ENCODE assay signal across 10 cellular contexts in the genomic region with DNA sequence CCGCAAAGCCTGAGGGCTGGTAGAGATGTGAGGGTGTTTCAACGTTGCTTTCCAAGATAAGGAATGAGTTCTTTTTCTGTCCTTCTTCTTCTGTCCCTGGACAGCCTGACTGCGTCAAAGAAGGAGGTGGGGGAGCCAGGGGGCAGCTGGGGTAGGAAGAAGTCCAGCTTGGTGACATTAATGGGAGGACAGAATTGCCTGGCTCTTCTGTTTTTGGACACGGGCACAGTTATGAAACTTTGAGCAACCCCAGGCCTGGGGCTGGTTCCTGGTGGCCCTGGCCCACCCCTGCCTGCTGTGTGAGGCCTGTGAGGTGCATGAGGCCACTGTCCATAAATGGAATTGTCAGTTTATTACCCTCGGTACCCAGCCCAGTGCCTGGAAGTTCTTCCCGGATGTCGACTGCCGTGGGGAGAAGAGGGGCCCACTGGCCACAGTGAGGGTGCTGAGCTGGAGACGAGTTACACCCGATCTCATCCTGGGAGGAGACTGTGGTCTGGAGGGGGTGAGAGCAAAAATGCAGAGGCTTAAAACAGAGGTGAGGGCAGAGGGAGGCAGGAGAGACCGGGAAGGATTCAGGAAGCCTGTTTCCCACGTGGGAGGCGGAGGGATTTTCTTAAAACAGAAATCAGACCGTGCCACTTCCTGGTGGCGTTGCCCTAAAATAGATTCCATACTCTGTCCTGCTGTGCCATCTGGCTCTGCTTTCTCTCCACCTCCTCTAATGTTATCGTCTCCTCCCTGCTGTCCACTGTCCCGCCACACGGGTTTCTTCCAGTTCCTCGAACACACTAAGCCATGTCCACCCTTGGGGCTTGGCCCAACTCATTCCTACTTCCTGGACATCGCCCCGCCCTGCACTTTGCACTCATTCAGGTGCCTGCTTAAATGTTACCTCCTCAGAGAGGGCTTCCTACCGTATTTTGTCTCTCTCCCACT. TPM values are rescaled to one million over a fixed set of nuclear protein-coding genes. Genes with fewer than 3 reads are reported as not detected.
DNase-seq lines count a peak whose midpoint lies in the region; ATAC-seq and TF ChIP-seq lines count a peak whose summit lies in the region.
"Had no signal": no experiment of that assay in that cellular context is flagged by ENCODE, and none has a peak within 500 bp of the region (broad histone marks: within the 10 kb centered on the region; RNA-seq: fewer than 3 reads in every experiment).

No MANE protein-coding gene starts in this region.

- no peak overlapping the region for H4K5ac ChIP-seq in mesendoderm (ENCODE audit: low read length)

- H3K18ac ChIP-seq in mesendoderm (ENCODE audit: low read length), result no peak overlapping the region

- H3K56ac ChIP-seq in mesendoderm (ENCODE audit: low read length), result no peak overlapping the region

- no peaks in the 10 kb centered on the region for H3K9me3 Mint-ChIP-seq in brain
- no peaks in the 10 kb centered on the region for H3K9me3 Mint-ChIP-seq in activated T-cell treated with anti-CD3 and anti-CD28 coated beads, Interleukin-2, amount 50 U/mL, for 4 hours

- no peak for TF ChIP-seq RAD21 in SK-N-SH (IDR thresholded peaks at IDR 0.05; ENCODE audit: low read length)

- H3K23ac ChIP-seq in mesendoderm (ENCODE audit: low read length), result no peak overlapping the region

- no peaks in the 10 kb centered on the region for H3K36me3 Mint-ChIP-seq in brain
- H3K36me3 Mint-ChIP-seq in activated T-cell treated with anti-CD3 and anti-CD28 coated beads, Interleukin-2, amount 50 U/mL, for 4 hours (ENCODE audit: insufficient read depth), result no peaks in the 10 kb centered on the region

- H3K4me1 ChIP-seq in SK-N-SH (ENCODE audit: control insufficient read depth in 1 of 2, insufficient read depth in 2 of 2, low read depth in 1 of 2, low read length in 1 of 2) (peaks cover 24 to 46% of the 10 kb centered on the region in 2 experiments; a peak in 3 of 4 replicates), mucosa of rectum (ENCODE audit: control insufficient read depth in 2 of 2, insufficient read depth in 2 of 2, low read length in 2 of 2) (peaks cover 29 to 30% of the 10 kb centered on the region in 2 donors), mesendoderm (ENCODE audit: control insufficient read depth, low read depth, low read length) (no peaks in the 10 kb centered on the region)

- H2AFZ ChIP-seq in SK-N-SH (ENCODE audit: low read depth), result peak overlapping the region; percentile 16; the same call in 1 of the 2 replicates

- ATAC-seq in SK-N-SH treated with all-trans-retinoic acid at 6 μM for 48 hours, result no peak
- ATAC-seq in activated T-cell treated with anti-CD3 and anti-CD28 coated beads, Interleukin-2, amount 50 U/mL, for 4 hours, result no peak

- H4K20me1 ChIP-seq in SK-N-SH (ENCODE audit: insufficient read depth), result no peaks in the 10 kb centered on the region

- H3K79me1 ChIP-seq in mesendoderm (ENCODE audit: low read length), result no peaks in the 10 kb centered on the region

- H3K27ac ChIP-seq in SK-N-SH (ENCODE audit: low read depth in 2 of 2, low read length in 1 of 2), result no peak overlapping the region
- peak overlapping the region; percentile 82 to 88 for H3K27ac ChIP-seq in mucosa of rectum (ENCODE audit: low read depth in 2 of 2, low read length in 2 of 2)
- H3K27ac ChIP-seq in mesendoderm (ENCODE audit: low read depth, low read length), result no peak overlapping the region

- DNase-seq in SK-N-SH (no peak), ureter (ENCODE audit: low spot score) (peak; percentile 63), mesendoderm (no peak), NCI-H526 (lab: John Stamatoyannopoulos, UW) (no peak)
- DNase-seq in activated T-cell treated with anti-CD3 and anti-CD28 coated beads, Interleukin-2, amount 50 U/mL, for 4 hours, result no peak
- DNase-seq: NCI-H2171 treated with DMSO at 0.1 percent for 48 hours had no signal

- no peak overlapping the region for H3K4ac ChIP-seq in mesendoderm (ENCODE audit: low read depth, low read length)

- no peak overlapping the region for H4K8ac ChIP-seq in mesendoderm (ENCODE audit: low read depth, low read length)

- no peak overlapping the region for H2AK5ac ChIP-seq in mesendoderm (ENCODE audit: low read length)

- peaks cover 9% of the 10 kb centered on the region for H3K27me3 Mint-ChIP-seq in brain
- peaks cover 50% of the 10 kb centered on the region for H3K27me3 Mint-ChIP-seq in activated T-cell treated with anti-CD3 and anti-CD28 coated beads, Interleukin-2, amount 50 U/mL, for 4 hours (ENCODE audit: low read depth)

- H3K9me2 ChIP-seq in SK-N-SH, result no peaks in the 10 kb centered on the region

- H3K4me3 ChIP-seq in SK-N-SH (ENCODE audit: low read depth in 2 of 2, low read length in 1 of 2) (no peak overlapping the region), mucosa of rectum (ENCODE audit: low read length in 2 of 2) (peak overlapping the region in 1 of 2 donors; percentile 4), mesendoderm (ENCODE audit: low read length) (no peak overlapping the region)
- H3K4me3 ChIP-seq: testis had no signal

- no peak overlapping the region for H2BK5ac ChIP-seq in mesendoderm (ENCODE audit: low read length)

- H2BK120ac ChIP-seq in mesendoderm (ENCODE audit: low read depth, low read length), result no peak overlapping the region

- POLR2A ChIA-PET in SK-N-SH (lab: Yijun Ruan, JAX), result no interaction called here

- no peak for TF ChIP-seq EP300 in SK-N-SH (IDR thresholded peaks at IDR 0.05; ENCODE audit: borderline replicate concordance in 1 of 2, low read depth in 1 of 2, low read length in 1 of 2)

- WGBS in SK-N-SH (ENCODE audit: low lambda C conversion rate), result 88% methylated on average over 21 of the region's 22 CpGs
- no CpG with 5 or more reads among the region's 22 CpGs for WGBS in mesendoderm (ENCODE audit: extremely low coverage, insufficient coverage, low lambda C conversion rate)

- H3K79me2 ChIP-seq in SK-N-SH (ENCODE audit: insufficient read depth) (no peaks in the 10 kb centered on the region), mesendoderm (ENCODE audit: control insufficient read depth, insufficient read depth, low read length) (no peaks in the 10 kb centered on the region)

- H3K4me1 Mint-ChIP-seq in brain, result peaks cover 71% of the 10 kb centered on the region
- H3K4me1 Mint-ChIP-seq in activated T-cell treated with anti-CD3 and anti-CD28 coated beads, Interleukin-2, amount 50 U/mL, for 4 hours (ENCODE audit: low read depth), result no peaks in the 10 kb centered on the region

- CTCF ChIA-PET in SK-N-SH (lab: Yijun Ruan, JAX), result interaction anchor here (0.7 to 2.0 kb wide), 4 partner anchors 8 to 158 kb away, joined by 3 to 7 read pairs (median 3); no protein-coding TSS in a partner anchor

- TF ChIP-seq CTCF in SK-N-SH (IDR thresholded peaks at IDR 0.05), result no peak
- TF ChIP-seq CTCF in brain (conservative IDR thresholded peaks at IDR 0.05), result no peak

- H3F3A ChIP-seq in SK-N-SH (replicated peaks; ENCODE audit: insufficient read depth), result peaks cover 7% of the 10 kb centered on the region

- H3K9me3 ChIP-seq in SK-N-SH, result no peaks in the 10 kb centered on the region
- no peaks in the 10 kb centered on the region for H3K9me3 ChIP-seq in mucosa of rectum (ENCODE audit: control insufficient read depth in 2 of 2, low read length in 2 of 2)
- H3K9me3 ChIP-seq: testis had no signal

- H3K9ac ChIP-seq in SK-N-SH (no peak overlapping the region), mucosa of rectum (ENCODE audit: low read depth in 1 of 2, low read length in 2 of 2) (peak overlapping the region; percentile 26 to 52), mesendoderm (ENCODE audit: low read length) (no peak overlapping the region)

- no peak overlapping the region for H3K4me3 Mint-ChIP-seq in brain
- H3K4me3 Mint-ChIP-seq in activated T-cell treated with anti-CD3 and anti-CD28 coated beads, Interleukin-2, amount 50 U/mL, for 4 hours, result no peak overlapping the region

- H3K27ac Mint-ChIP-seq in brain, result peak overlapping the region in 4 of 5 experiments; percentile 35 to 67 (median 64)

- no peak overlapping the region for H2BK15ac ChIP-seq in mesendoderm (replicated peaks; ENCODE audit: low read depth)

- H3K4me2 ChIP-seq in SK-N-SH (no peak overlapping the region; the same call in 1 of the 2 replicates), mesendoderm (ENCODE audit: low read length) (no peak overlapping the region)

- no peaks in the 10 kb centered on the region for H3K27me3 ChIP-seq in SK-N-SH (ENCODE audit: insufficient read depth)
- no peaks in the 10 kb centered on the region for H3K27me3 ChIP-seq in mucosa of rectum (ENCODE audit: control insufficient read depth in 2 of 2, insufficient read depth in 2 of 2, low read length in 2 of 2)
- H3K27me3 ChIP-seq in mesendoderm (ENCODE audit: insufficient read depth, low read length, poor library complexity), result no peaks in the 10 kb centered on the region
- H3K27me3 ChIP-seq: testis had no signal

- H3K36me3 ChIP-seq in SK-N-SH (replicated peaks in 1 of 2; ENCODE audit: control insufficient read depth in 1 of 2, insufficient read depth in 2 of 2, low read length in 1 of 2) (no peaks in the 10 kb centered on the region), mucosa of rectum (ENCODE audit: control insufficient read depth in 2 of 2, insufficient read depth in 2 of 2, low read length in 2 of 2) (no peaks in the 10 kb centered on the region), mesendoderm (ENCODE audit: control insufficient read depth, insufficient read depth, low read length) (no peaks in the 10 kb centered on the region)

TF ChIP-seq in SK-N-SH treated with all-trans-retinoic acid at 6 μM for 48 hours, 23 proteins besides CTCF, POLR2A, EP300 and RAD21 (continues in another document):
- TF ChIP-seq RARB (CRISPR knock-in tag; IDR thresholded peaks at IDR 0.05), result no peak
- TF ChIP-seq OSR1 (CRISPR knock-in tag; IDR thresholded peaks at IDR 0.05), result no peak
- no peak for TF ChIP-seq ISL1 (CRISPR knock-in tag; IDR thresholded peaks at IDR 0.05)
- TF ChIP-seq POU6F1 (CRISPR knock-in tag; IDR thresholded peaks at IDR 0.05; ENCODE audit: borderline replicate concordance, low read depth), result no peak

RNA-seq across cellular contexts. Expression of gene RASD2, which starts 59.7 kb away (rescaled TPM):
- polyA plus RNA-seq in SK-N-SH (2012; rRNA removed) (0.13 and 0.30 TPM in 2 replicates), brain (ENCODE audit: insufficient read depth, low read depth, low replicate concordance) (27.4 TPM)
- 0.10 and 0.21 TPM in 2 replicates for polyA plus RNA-seq in SK-N-SH (2012; cell fraction: cytosol; rRNA removed)
- polyA plus RNA-seq in SK-N-SH (2012; cell fraction: nucleus; rRNA removed), result 0.49 and 0.54 TPM in 2 replicates
- 8.7 TPM for total RNA-seq in ureter
- polyA plus RNA-seq in mesendoderm (2013, experiment 1 of 2), result 0.81 TPM
- 0.85 TPM for polyA plus RNA-seq in mesendoderm (2013, experiment 2 of 2)
- under 1 TPM; 0.08 to 0.14 (median 0.13) TPM for total RNA-seq in activated T-cell treated with anti-CD3 and anti-CD28 coated beads, Interleukin-2, amount 50 U/mL, for 4 hours

Comparison
In these comparisons a context has a peak if more than half of its experiments do, and no peak if none do; other contexts are left out.
1. H3K27ac ChIP-seq: peak in mucosa of rectum (2 of 2); none in SK-N-SH (0 of 2) and mesendoderm (single experiment).
2. H3K9ac ChIP-seq: peak in mucosa of rectum (2 of 2); none in SK-N-SH (single experiment) and mesendoderm (single experiment).